Comparison of ENCODE assay signal across 1 cellular context in genomic region chr1:54207287-54207686, GRCh38.
TF ChIP-seq lines count a peak whose summit lies in the region.

No MANE protein-coding gene starts in this region.

TF ChIP-seq in endothelial cell of umbilical vein, 7 proteins besides CTCF, POLR2A, EP300 and RAD21:
- peak; percentile 3 for TF ChIP-seq JUN (IDR thresholded peaks at IDR 0.05; ENCODE audit: borderline replicate concordance, insufficient read depth, insufficient read length, low read depth)
- no peak for TF ChIP-seq EZH2 (IDR thresholded peaks at IDR 0.05; ENCODE audit: borderline replicate concordance, low read depth, low read length, severe bottlenecking)
- TF ChIP-seq FOS (IDR thresholded peaks at IDR 0.05; ENCODE audit: borderline replicate concordance, insufficient read depth, low read length): peak; percentile 65
